Comparison of ENCODE assay signal across 8 cellular contexts in the genomic region with DNA sequence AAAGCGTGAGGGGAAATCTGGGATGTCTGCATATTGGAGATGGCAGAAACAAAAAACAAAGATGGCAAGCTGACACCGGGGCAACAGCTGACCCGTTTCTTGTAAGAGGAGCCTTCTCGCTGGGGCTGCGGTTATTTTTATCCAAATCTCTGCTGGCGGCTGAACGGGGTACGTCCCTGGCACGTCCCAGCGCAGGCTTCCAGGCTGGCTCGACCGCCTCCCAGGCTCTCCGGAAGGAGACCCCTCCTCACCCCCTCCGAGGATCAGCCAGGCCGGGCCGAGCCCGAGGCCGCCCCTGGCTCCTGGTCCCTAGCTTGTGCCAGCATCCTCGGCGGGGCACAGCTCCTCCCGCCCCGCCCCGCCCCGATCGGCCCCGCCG. TPM values are rescaled to one million over a fixed set of nuclear protein-coding genes. Genes with fewer than 3 reads are reported as not detected.
DNase-seq lines count a peak whose midpoint lies in the region; ATAC-seq and TF ChIP-seq lines count a peak whose summit lies in the region.

No MANE protein-coding gene starts in this region.

- no peak for TF ChIP-seq CTCF in OCI-LY3 (IDR thresholded peaks at IDR 0.05; ENCODE audit: low read depth, low read length)

- H3K4me3 ChIP-seq in BLaER1 (peak overlapping the region; percentile 79), OCI-LY3 (ENCODE audit: low read length) (peak overlapping the region; percentile 90)

- H2AFZ ChIP-seq in OCI-LY3 (ENCODE audit: low read depth, low read length): peak overlapping the region; percentile 78

- peak overlapping the region; percentile 90 for H3K4me2 ChIP-seq in BLaER1
- peak overlapping the region; percentile 73 for H3K4me2 ChIP-seq in OCI-LY3 (ENCODE audit: low read length)

- peak; percentile 55 for ATAC-seq in GM18870 (IDR thresholded peaks at IDR 0.05; ENCODE audit: unreplicated experiment)
- ATAC-seq in HG03066 (IDR thresholded peaks at IDR 0.05; ENCODE audit: low read depth, unreplicated experiment): peak; percentile 48
- peak; percentile 69 for ATAC-seq in left lobe of liver
- peak; percentile 47 for ATAC-seq in stimulated activated naive CD8-positive, alpha-beta T cell treated with anti-CD3 and anti-CD28 coated beads, Interleukin-15, Interleukin-2, amounts not matched to agents 100 U/mL and 50 U/mL, for 24 hours

- H3K36me3 ChIP-seq in BLaER1 (no peaks in the 10 kb centered on the region; the same call in 1 of the 2 replicates), OCI-LY3 (replicated peaks; ENCODE audit: low read depth, low read length) (no peaks in the 10 kb centered on the region)

- no peaks in the 10 kb centered on the region for H3K27me3 ChIP-seq in BLaER1
- peaks cover 29% of the 10 kb centered on the region for H3K27me3 ChIP-seq in OCI-LY3 (ENCODE audit: low read depth, low read length)

- H3K4me1 ChIP-seq in BLaER1 (peaks cover 26% of the 10 kb centered on the region), OCI-LY3 (ENCODE audit: low read length) (peaks cover 15% of the 10 kb centered on the region)

- no peaks in the 10 kb centered on the region for H3K9me3 ChIP-seq in BLaER1
- no peaks in the 10 kb centered on the region for H3K9me3 ChIP-seq in OCI-LY3 (ENCODE audit: insufficient read depth, low read length)

- H4K20me1 ChIP-seq in BLaER1 (no peaks in the 10 kb centered on the region), OCI-LY3 (ENCODE audit: insufficient read depth, low read length) (no peaks in the 10 kb centered on the region)

- DNase-seq in cerebellum (ENCODE audit: low spot score): peak; percentile 71
- DNase-seq in left lobe of liver (ENCODE audit: low spot score): peak; percentile 45
- DNase-seq in stimulated activated naive CD8-positive, alpha-beta T cell treated with anti-CD3 and anti-CD28 coated beads, Interleukin-15, Interleukin-2, amounts not matched to agents 100 U/mL and 50 U/mL, for 24 hours: no peak
- DNase-seq in NOMO-1 (lab: John Stamatoyannopoulos, UW; ENCODE audit: unreplicated experiment in 2 of 2): no peak

- H3K9ac ChIP-seq in BLaER1 (peak overlapping the region; percentile 85), OCI-LY3 (ENCODE audit: low read length) (peak overlapping the region; percentile 64)

- peaks cover 16% of the 10 kb centered on the region; the same call in 1 of the 2 replicates for H3K79me2 ChIP-seq in OCI-LY3 (ENCODE audit: low read length)

- peak overlapping the region; percentile 80 for H3K27ac ChIP-seq in BLaER1
- no peak overlapping the region for H3K27ac ChIP-seq in OCI-LY3 (ENCODE audit: low read length)

RNA-seq across cellular contexts. Expression of gene SGCB, which starts 0.4 kb away (rescaled TPM):
- total RNA-seq in cerebellum (59.4 TPM), left lobe of liver (8.6 TPM)

RNA-seq across cellular contexts. Expression of gene SPATA18, which starts 13.4 kb away (rescaled TPM):
- 2.1 TPM for total RNA-seq in cerebellum
- total RNA-seq in left lobe of liver: 2.5 TPM

RNA-seq across cellular contexts. Expression of gene LRRC66, which starts 17.6 kb away (rescaled TPM):
- total RNA-seq in cerebellum: 1.8 TPM
- 0.18 TPM for total RNA-seq in left lobe of liver

Comparison
In these comparisons a context has a peak if more than half of its experiments do, and no peak if none do; other contexts are left out.
1. DNase-seq: peak in cerebellum (single experiment) and left lobe of liver (single experiment); none in stimulated activated naive CD8-positive, alpha-beta T cell treated with anti-CD3 and anti-CD28 coated beads, Interleukin-15, Interleukin-2, amounts not matched to agents 100 U/mL and 50 U/mL, for 24 hours (single experiment) and NOMO-1 (0 of 2).
2. Peak in every context shown above with its lines, with median percentiles within 50 percentile points of each other: ATAC-seq.